In genomic region chr9:85212887-85213286, GRCh38 we compare ENCODE assay signal across 13 cellular contexts.
DNase-seq lines count a peak whose midpoint lies in the region; TF ChIP-seq lines count a peak whose summit lies in the region.
"Had no signal": no experiment of that assay in that cellular context is flagged by ENCODE, and none has a peak within 500 bp of the region (broad histone marks: within the 10 kb centered on the region; RNA-seq: fewer than 3 reads in every experiment).

No MANE protein-coding gene starts in this region.

- H3K9me3 ChIP-seq in uterus: no peaks in the 10 kb centered on the region
- H3K9me3 ChIP-seq: Caco-2 had no signal

- TF ChIP-seq CTCF in foreskin fibroblast (IDR thresholded peaks at IDR 0.05; ENCODE audit: low read depth, low read length): no peak
- no peak for TF ChIP-seq CTCF in uterus (IDR thresholded peaks at IDR 0.05)

- intact Hi-C loops in uterus (cut with DNase I; ENCODE audit: low total_unique reads): no loop called here

- no peaks in the 10 kb centered on the region for H3K4me1 ChIP-seq in uterus
- H3K4me1 ChIP-seq: Caco-2 had no signal

- no peak overlapping the region for H3K27ac ChIP-seq in uterus
- H3K27ac ChIP-seq: coronary artery had no signal

- H3K4me3 ChIP-seq in foreskin fibroblast (ENCODE audit: low read depth in 1 of 2, low read length in 2 of 2) (no peak overlapping the region), uterus (no peak overlapping the region)
- H3K4me3 ChIP-seq: coronary artery, GM23338 had no signal

- no peaks in the 10 kb centered on the region for H3K27me3 ChIP-seq in uterus

- TF ChIP-seq POLR2A in uterus (IDR thresholded peaks at IDR 0.05): no peak

- H3K36me3 ChIP-seq in uterus: no peaks in the 10 kb centered on the region

- in situ Hi-C loops in SK-MEL-5 (cut with HindIII; ENCODE audit: low pct_unique_long_range_greater_than_20kb, low sequenced_read_pairs): no loop called here

- DNase-seq in stimulated activated CD4-positive, alpha-beta T cell treated with anti-CD3 and anti-CD28 coated beads, TNF-alpha, amount 100 ng/mL, for 48 hours (ENCODE audit: low read depth in 3 of 3): peak in 2 of 3 donors; percentile 3 to 7
- DNase-seq in stimulated activated CD4-positive, alpha-beta T cell treated with anti-CD3 and anti-CD28 coated beads, Interleukin-4, amount 100 ng/mL, for 1 hour: no peak
- peak; percentile 45 for DNase-seq in SK-MEL-5 (ENCODE audit: low read depth, low spot score)
- peak; percentile 65 for DNase-seq in foreskin fibroblast
- no peak for DNase-seq in Kasumi-1 (lab: John Stamatoyannopoulos, UW)
- DNase-seq in NCI-H2196 (lab: John Stamatoyannopoulos, UW; ENCODE audit: unreplicated experiment): no peak
- no peak for DNase-seq in uterus
- DNase-seq in germinal center (ENCODE audit: low spot score): no peak
- DNase-seq: activated CD8-positive, alpha-beta memory T cell treated with anti-CD3 and anti-CD28 coated beads, Interleukin-2, amount 50 U/mL, for 4 hours; Caco-2; NCI-H2081 treated with DMSO at 0.1 percent for 48 hours had no signal

Comparison
In these comparisons a context has a peak if more than half of its experiments do, and no peak if none do; other contexts are left out.
1. DNase-seq: peak in stimulated activated CD4-positive, alpha-beta T cell treated with anti-CD3 and anti-CD28 coated beads, TNF-alpha, amount 100 ng/mL, for 48 hours (2 of 3), SK-MEL-5 (single experiment) and foreskin fibroblast (2 of 2); none in stimulated activated CD4-positive, alpha-beta T cell treated with anti-CD3 and anti-CD28 coated beads, Interleukin-4, amount 100 ng/mL, for 1 hour (single experiment), Kasumi-1 (0 of 2), NCI-H2196 (single experiment), uterus (0 of 2) and germinal center (single experiment).